In the genomic region with DNA sequence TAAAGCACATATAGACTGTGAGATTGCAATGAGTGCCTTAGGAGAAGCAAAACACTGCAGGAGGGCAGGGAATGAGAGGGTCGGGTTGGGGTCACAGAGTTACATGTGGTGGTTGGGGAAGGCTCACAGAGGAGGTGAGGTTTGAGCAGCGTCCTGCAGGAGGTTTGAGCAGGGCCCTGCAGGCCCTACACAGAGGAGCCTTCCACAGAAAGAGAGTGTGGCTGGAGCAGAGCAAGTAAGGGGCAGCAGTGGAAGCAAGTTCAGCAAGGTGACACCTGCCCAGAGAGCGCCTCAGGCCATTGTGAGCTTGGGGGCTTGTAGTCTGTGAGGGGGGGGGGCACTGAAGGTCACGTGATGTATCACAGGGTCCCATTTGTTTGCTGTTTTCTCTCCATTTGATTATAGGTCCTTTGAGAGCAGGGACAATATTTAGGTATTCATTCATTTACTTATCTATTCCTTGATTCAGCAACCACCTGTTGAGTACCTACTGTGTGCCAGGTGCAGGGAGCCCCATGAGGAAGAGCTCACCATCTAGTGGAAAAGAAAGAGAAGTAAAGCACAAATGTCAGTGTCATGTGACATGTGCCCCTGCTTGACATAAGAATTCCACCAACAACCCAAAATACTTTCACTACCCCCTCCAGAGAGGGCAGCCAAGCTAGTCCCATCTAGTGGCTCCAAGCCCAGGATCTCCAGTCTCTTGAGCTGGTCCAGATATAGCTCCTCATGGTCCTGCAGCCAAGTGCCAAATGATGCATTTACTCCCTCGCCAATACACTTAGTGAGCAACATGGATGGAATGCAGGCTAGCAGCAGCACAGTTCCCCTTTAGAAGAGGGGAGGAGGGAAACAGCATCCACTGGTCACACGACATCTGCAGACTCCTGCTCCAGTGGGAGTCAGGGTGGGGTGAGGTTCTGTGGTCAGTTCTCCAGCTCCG, we compare ENCODE assay signal across 9 cellular contexts. TPM values are rescaled to one million over a fixed set of nuclear protein-coding genes. Genes with fewer than 3 reads are reported as not detected.
DNase-seq lines count a peak whose midpoint lies in the region; ATAC-seq and TF ChIP-seq lines count a peak whose summit lies in the region.
"Had no signal": no experiment of that assay in that cellular context is flagged by ENCODE, and none has a peak within 500 bp of the region (broad histone marks: within the 10 kb centered on the region; RNA-seq: fewer than 3 reads in every experiment).

No MANE protein-coding gene starts in this region.

- TF ChIP-seq EP300 in sigmoid colon (IDR thresholded peaks at IDR 0.05): no peak

- CTCF ChIA-PET in OCI-LY7 (lab: Charles Lee; ENCODE audit: unreplicated experiment): no interaction called here

- POLR2A ChIA-PET in OCI-LY7 (lab: Charles Lee): interaction anchor here (0.6 kb wide), 1 partner anchor 32 kb away, joined by 3 read pairs; no protein-coding TSS in a partner anchor

- peak overlapping the region; percentile 41 to 80 (median 48) for H3K27ac ChIP-seq in sigmoid colon
- no peak overlapping the region for H3K27ac ChIP-seq in OCI-LY7 (ENCODE audit: low read depth, low read length, poor library complexity, severe bottlenecking)

- ATAC-seq in GM19463 (IDR thresholded peaks at IDR 0.05; ENCODE audit: unreplicated experiment): no peak

- H3K9me2 ChIP-seq in OCI-LY7 (ENCODE audit: insufficient read depth, low read length): no peaks in the 10 kb centered on the region

- no peak for TF ChIP-seq POLR2A in sigmoid colon (IDR thresholded peaks at IDR 0.05)

- H3K4me3 ChIP-seq in foreskin fibroblast (ENCODE audit: low read depth in 1 of 2, low read length in 2 of 2) (no peak overlapping the region), sigmoid colon (no peak overlapping the region), OCI-LY7 (ENCODE audit: low read depth, low read length, poor library complexity, severe bottlenecking) (no peak overlapping the region)

- DNase-seq in GM04504 (ENCODE audit: low read depth): peak; percentile 96
- peak; percentile 23 for DNase-seq in SW480 (ENCODE audit: low spot score)
- DNase-seq in foreskin fibroblast: peak; percentile 97 to 98
- DNase-seq in sigmoid colon: peak; percentile 90
- no peak for DNase-seq in NCI-H510A treated with DMSO at 0.1 percent for 48 hours (lab: John Stamatoyannopoulos, UW)
- DNase-seq in NCI-H2171 (lab: John Stamatoyannopoulos, UW): no peak
- no peak for DNase-seq in OCI-LY7 (ENCODE audit: low spot score)
- DNase-seq: NCI-H2029 treated with DMSO at 0.1 percent for 48 hours had no signal

- H2AFZ ChIP-seq in OCI-LY7 (ENCODE audit: low read length): no peak overlapping the region

- BruUV-seq in OCI-LY7 (replicated peaks; lab: Mats Ljungman, UMichigan): no TSS peak

- no peak overlapping the region for H3K4me2 ChIP-seq in OCI-LY7 (ENCODE audit: low read length)

- no peaks in the 10 kb centered on the region for H4K20me1 ChIP-seq in OCI-LY7 (ENCODE audit: insufficient read depth, low read length)

- H3K36me3 ChIP-seq in sigmoid colon: no peaks in the 10 kb centered on the region
- H3K36me3 ChIP-seq in OCI-LY7 (ENCODE audit: insufficient read depth, low read length): no peaks in the 10 kb centered on the region

- no peaks in the 10 kb centered on the region for H3K79me2 ChIP-seq in OCI-LY7 (ENCODE audit: insufficient read depth, low read depth, low read length)

- H3K4me1 ChIP-seq in sigmoid colon: peaks cover 0 to 21% (median 15%) of the 10 kb centered on the region in 4 donors
- peaks cover 18% of the 10 kb centered on the region for H3K4me1 ChIP-seq in OCI-LY7 (ENCODE audit: insufficient read depth, low read length, poor library complexity, severe bottlenecking)

- H3K9me3 ChIP-seq in sigmoid colon (no peaks in the 10 kb centered on the region), OCI-LY7 (ENCODE audit: low read length) (no peaks in the 10 kb centered on the region)

- 78 to 89% methylated on average over 7 of the region's 7 CpGs for WGBS in sigmoid colon, 2 donors

- intact Hi-C loops in sigmoid colon (cut with DNase I): no loop called here
- intact Hi-C loops in OCI-LY7 (cut with micrococcal nuclease; ENCODE audit: unreplicated experiment): no loop called here

- no peak for TF ChIP-seq CTCF in foreskin fibroblast (IDR thresholded peaks at IDR 0.05; ENCODE audit: low read depth, low read length)
- no peak for TF ChIP-seq CTCF in sigmoid colon (IDR thresholded peaks at IDR 0.05)
- no peak for TF ChIP-seq CTCF in OCI-LY7 (conservative IDR thresholded peaks at IDR 0.05; ENCODE audit: low read length)

- H3K27me3 ChIP-seq in sigmoid colon: no peaks in the 10 kb centered on the region

RNA-seq across cellular contexts. Expression of a gene that starts 56.8 kb away (rescaled TPM):
- total RNA-seq in sigmoid colon: 10 to 100 TPM in 2 of 4 donors, 1 to 10 TPM in 2; 4.3 to 20.5 (median 9.4) TPM
- 1 to 10 TPM in 2 of 3 donors, not detected in 1; 2.4 to 3.0 TPM for polyA plus RNA-seq in sigmoid colon
- 0.05 and 0.09 TPM in 2 replicates for total RNA-seq in OCI-LY7 (2014; rRNA removed; shearing (Covaris generic))
- total RNA-seq in OCI-LY7 (2022): 0.30 TPM in 1 of 2 replicates, not detected in the other

Comparison
In these comparisons a context has a peak if more than half of its experiments do, and no peak if none do; other contexts are left out.
1. DNase-seq: peak in GM04504 (single experiment), SW480 (single experiment), foreskin fibroblast (2 of 2) and sigmoid colon (single experiment); none in NCI-H510A treated with DMSO at 0.1 percent for 48 hours (single experiment), NCI-H2171 (single experiment) and OCI-LY7 (single experiment).
2. RNA of a gene that starts 56.8 kb away (total RNA-seq): 4.3 to 20.5 TPM in sigmoid colon; 0.05 to 0.30 TPM in OCI-LY7; every median in the first group is over 4 times any median in the second.